In the genomic region with DNA sequence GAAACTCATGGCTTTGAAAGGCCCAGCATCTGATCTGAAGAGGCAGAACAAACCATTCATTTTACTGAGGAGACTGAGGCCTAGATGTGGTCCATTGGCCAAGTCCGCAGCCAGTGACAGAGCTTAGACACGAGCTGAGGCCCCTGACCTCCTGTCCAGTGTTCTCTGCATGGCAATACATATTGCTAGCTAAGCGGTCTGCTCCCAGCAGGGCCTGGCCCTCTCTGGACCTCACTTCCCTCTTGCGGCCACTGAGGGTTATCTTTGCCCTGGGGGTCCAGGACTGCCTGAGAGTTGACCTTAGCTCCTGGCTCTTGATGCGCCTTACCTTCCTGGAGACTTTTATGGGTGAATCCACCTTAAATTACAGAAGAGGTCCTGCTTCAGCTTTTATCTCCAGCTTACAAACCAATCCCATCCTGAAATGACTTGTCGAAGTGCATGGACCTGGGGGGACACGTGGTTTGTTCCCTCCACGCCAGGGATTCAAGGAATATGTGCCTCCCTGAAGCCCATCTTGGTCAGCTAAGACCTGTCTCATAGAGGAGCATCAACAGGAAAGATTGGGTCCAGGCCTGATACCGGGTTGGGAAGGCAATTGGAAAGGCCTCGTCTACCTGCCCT, we compare ENCODE assay signal across 17 cellular contexts.
DNase-seq lines count a peak whose midpoint lies in the region; ATAC-seq and TF ChIP-seq lines count a peak whose summit lies in the region.
"Had no signal": no experiment of that assay in that cellular context is flagged by ENCODE, and none has a peak within 500 bp of the region (broad histone marks: within the 10 kb centered on the region; RNA-seq: fewer than 3 reads in every experiment).

No MANE protein-coding gene starts in this region.

- no peak overlapping the region for H3K56ac ChIP-seq in mesendoderm (ENCODE audit: low read length)

- H3K4ac ChIP-seq in mesendoderm (ENCODE audit: low read depth, low read length), result no peak overlapping the region

- H3K9me3 Mint-ChIP-seq in activated T-cell treated with anti-CD3 and anti-CD28 coated beads, Interleukin-2, amount 50 U/mL, for 24 hours, result no peaks in the 10 kb centered on the region

- H3K27ac Mint-ChIP-seq in activated T-cell treated with anti-CD3 and anti-CD28 coated beads, Interleukin-2, amount 50 U/mL, for 24 hours, result peak overlapping the region; percentile 68

- H3K18ac ChIP-seq in mesendoderm (ENCODE audit: low read length), result no peak overlapping the region

- H2BK120ac ChIP-seq in mesendoderm (ENCODE audit: low read depth, low read length), result no peak overlapping the region

- no peak overlapping the region for H2BK15ac ChIP-seq in mesendoderm (replicated peaks; ENCODE audit: low read depth)

- peaks cover 46% of the 10 kb centered on the region for H3K36me3 Mint-ChIP-seq in activated T-cell treated with anti-CD3 and anti-CD28 coated beads, Interleukin-2, amount 50 U/mL, for 24 hours (ENCODE audit: low read depth)

- H4K8ac ChIP-seq in mesendoderm (ENCODE audit: low read depth, low read length), result no peak overlapping the region

- no peaks in the 10 kb centered on the region for H3K27me3 Mint-ChIP-seq in activated T-cell treated with anti-CD3 and anti-CD28 coated beads, Interleukin-2, amount 50 U/mL, for 24 hours

- peaks cover 12% of the 10 kb centered on the region for H3K79me1 ChIP-seq in mesendoderm (ENCODE audit: low read length)

- TF ChIP-seq CTCF in RWPE1 (conservative IDR thresholded peaks at IDR 0.05; ENCODE audit: low read depth) (no peak), GM20000 (IDR thresholded peaks at IDR 0.05; ENCODE audit: extremely low read depth, missing control alignments) (no peak)

- no peak overlapping the region for H2AK5ac ChIP-seq in mesendoderm (ENCODE audit: low read length)

- no peaks in the 10 kb centered on the region for H3K4me1 ChIP-seq in mesendoderm (ENCODE audit: control insufficient read depth, low read depth, low read length)

- no peak overlapping the region for H3K4me2 ChIP-seq in mesendoderm (ENCODE audit: low read length)
- H3K4me2 ChIP-seq: KMS-11 had no signal

- no peaks in the 10 kb centered on the region for H3K36me3 ChIP-seq in mesendoderm (ENCODE audit: control insufficient read depth, insufficient read depth, low read length)
- no peaks in the 10 kb centered on the region for H3K36me3 ChIP-seq in H7 (replicated peaks; ENCODE audit: control insufficient read depth, insufficient read depth, low read length)

- H3K27ac ChIP-seq in RWPE1, result peak overlapping the region; percentile 22
- H3K27ac ChIP-seq in mesendoderm (ENCODE audit: low read depth, low read length), result no peak overlapping the region
- H3K27ac ChIP-seq: KMS-11, SK-N-MC had no signal

- H3K4me3 ChIP-seq in mesendoderm (ENCODE audit: low read length), result no peak overlapping the region
- H3K4me3 ChIP-seq in H7 (ENCODE audit: insufficient read depth, low read depth, low read length), result no peak overlapping the region
- H3K4me3 ChIP-seq: SK-N-MC had no signal

- no peak for DNase-seq in activated T-cell treated with anti-CD3 and anti-CD28 coated beads, Interleukin-2, amount 50 U/mL, for 24 hours
- DNase-seq in activated T-cell treated with anti-CD3 and anti-CD28 coated beads for 4 hours (no peak), RWPE1 (ENCODE audit: low spot score) (no peak), mesendoderm (no peak), GM20000 (ENCODE audit: low spot score) (no peak), H7 (no peak)
- DNase-seq: C1 segment of cervical spinal cord, NCI-H1048, NCI-H146, NCI-H2081 treated with DMSO at 0.1 percent for 48 hours, NCI-H2227 treated with DMSO at 0.1 percent for 48 hours, NCI-H524, Right ventricle myocardium superior had no signal

- H3K4me3 Mint-ChIP-seq in activated T-cell treated with anti-CD3 and anti-CD28 coated beads, Interleukin-2, amount 50 U/mL, for 24 hours, result no peak overlapping the region

- H3K27me3 ChIP-seq in mesendoderm (ENCODE audit: insufficient read depth, low read length, poor library complexity) (no peaks in the 10 kb centered on the region), H7 (ENCODE audit: control insufficient read depth, insufficient read depth, low read length) (no peaks in the 10 kb centered on the region)

- H3K9ac ChIP-seq in mesendoderm (ENCODE audit: low read length), result no peak overlapping the region
- H3K9ac ChIP-seq: KMS-11 had no signal

- H2BK5ac ChIP-seq in mesendoderm (ENCODE audit: low read length), result no peak overlapping the region

- ATAC-seq in esophagus mucosa (peak; percentile 27), GM18909 (IDR thresholded peaks at IDR 0.05; ENCODE audit: poor library complexity, unreplicated experiment) (no peak)

- peaks cover 18% of the 10 kb centered on the region for H3K79me2 ChIP-seq in mesendoderm (ENCODE audit: control insufficient read depth, insufficient read depth, low read length)

- H4K5ac ChIP-seq in mesendoderm (ENCODE audit: low read length), result no peak overlapping the region

- CTCF ChIA-PET in RWPE1 (lab: Yijun Ruan, JAX), result interaction anchor here (0.6 to 1.3 kb wide), 5 partner anchors 15 to 52 kb away, joined by 3 to 5 read pairs (median 4); no protein-coding TSS in a partner anchor

- peaks cover 35% of the 10 kb centered on the region for H3K4me1 Mint-ChIP-seq in activated T-cell treated with anti-CD3 and anti-CD28 coated beads, Interleukin-2, amount 50 U/mL, for 24 hours (ENCODE audit: low read depth)

- POLR2A ChIA-PET in RWPE1 (lab: Yijun Ruan, JAX; ENCODE audit: low non-redundant PET), result interaction anchor here (0.6 kb wide), 1 partner anchor 11 kb away, joined by 5 read pairs; no protein-coding TSS in a partner anchor

- no peak overlapping the region for H3K23ac ChIP-seq in mesendoderm (ENCODE audit: low read length)

- no CpG with 5 or more reads among the region's 10 CpGs for WGBS in mesendoderm (ENCODE audit: extremely low coverage, insufficient coverage, low lambda C conversion rate)
